Comparison of ENCODE assay signal across 8 cellular contexts in genomic region chr20:49278817-49279676, GRCh38. TPM values are rescaled to one million over a fixed set of nuclear protein-coding genes. Genes with fewer than 3 reads are reported as not detected.
DNase-seq lines count a peak whose midpoint lies in the region; ATAC-seq and TF ChIP-seq lines count a peak whose summit lies in the region.

No MANE protein-coding gene starts in this region.

- no peak for TF ChIP-seq CTCF in GM12864 (IDR thresholded peaks at IDR 0.05; ENCODE audit: low read depth, low read length, missing control alignments)

- no peak for ATAC-seq in HG02588 (IDR thresholded peaks at IDR 0.05; ENCODE audit: unreplicated experiment)

- H3K4me3 ChIP-seq in GM12864 (ENCODE audit: low read depth, low read length) (peak overlapping the region; percentile 87), iPS-11a (ENCODE audit: low read depth, low read length) (peak overlapping the region; percentile 100)

- H3K4me3 Mint-ChIP-seq in activated naive CD8-positive, alpha-beta T cell treated with anti-CD3 and anti-CD28 coated beads for 36 hours: peak overlapping the region; percentile 100

- H3K27me3 Mint-ChIP-seq in activated naive CD8-positive, alpha-beta T cell treated with anti-CD3 and anti-CD28 coated beads for 36 hours: peaks cover 51% of the 10 kb centered on the region

- H3K36me3 Mint-ChIP-seq in activated naive CD8-positive, alpha-beta T cell treated with anti-CD3 and anti-CD28 coated beads for 36 hours: peaks cover 85% of the 10 kb centered on the region

- peaks cover 39% of the 10 kb centered on the region for H3K9me3 Mint-ChIP-seq in activated naive CD8-positive, alpha-beta T cell treated with anti-CD3 and anti-CD28 coated beads for 36 hours

- H3K4me1 Mint-ChIP-seq in activated naive CD8-positive, alpha-beta T cell treated with anti-CD3 and anti-CD28 coated beads for 36 hours: peaks cover 70% of the 10 kb centered on the region

- DNase-seq in GM12864 (ENCODE audit: low read depth): no peak
- peak; percentile 18 for DNase-seq in NCI-H748 treated with DMSO at 0.1 percent for 48 hours (lab: John Stamatoyannopoulos, UW)
- DNase-seq in activated naive CD8-positive, alpha-beta T cell treated with anti-CD3 and anti-CD28 coated beads for 36 hours: no peak
- DNase-seq in stimulated activated CD4-positive, alpha-beta T cell treated with anti-CD3 and anti-CD28 coated beads, Interleukin-2, amount 100 ng/mL, for 24 hours: peak; percentile 55 to 56
- DNase-seq in mucosa of gallbladder (ENCODE audit: low spot score): no peak
- DNase-seq in D341Med (ENCODE audit: low spot score): no peak

- peak overlapping the region; percentile 100 for H3K27ac Mint-ChIP-seq in activated naive CD8-positive, alpha-beta T cell treated with anti-CD3 and anti-CD28 coated beads for 36 hours

RNA-seq across cellular contexts. Expression of gene ZNFX1, which starts 1.2 kb away (rescaled TPM):
- total RNA-seq in activated naive CD8-positive, alpha-beta T cell treated with anti-CD3 and anti-CD28 coated beads for 36 hours: 10 to 100 TPM; 45.8 to 48.0 TPM
- total RNA-seq in mucosa of gallbladder: 35.3 TPM

RNA-seq across cellular contexts. Expression of gene DDX27, which starts 59.8 kb away (rescaled TPM):
- total RNA-seq in activated naive CD8-positive, alpha-beta T cell treated with anti-CD3 and anti-CD28 coated beads for 36 hours: 10 to 100 TPM; 65.4 to 67.6 TPM
- 32.6 TPM for total RNA-seq in mucosa of gallbladder

Comparison
In these comparisons a context has a peak if more than half of its experiments do, and no peak if none do; other contexts are left out.
1. DNase-seq: peak in NCI-H748 treated with DMSO at 0.1 percent for 48 hours (single experiment) and stimulated activated CD4-positive, alpha-beta T cell treated with anti-CD3 and anti-CD28 coated beads, Interleukin-2, amount 100 ng/mL, for 24 hours (2 of 2); none in GM12864 (single experiment), activated naive CD8-positive, alpha-beta T cell treated with anti-CD3 and anti-CD28 coated beads for 36 hours (single experiment), mucosa of gallbladder (single experiment) and D341Med (single experiment).